ENCODE assay signal across 8 cellular contexts in genomic region chr3:179653777-179654117, GRCh38. TPM values are rescaled to one million over a fixed set of nuclear protein-coding genes. Genes with fewer than 3 reads are reported as not detected.
DNase-seq lines count a peak whose midpoint lies in the region; ATAC-seq and TF ChIP-seq lines count a peak whose summit lies in the region.

No MANE protein-coding gene starts in this region.

- no peak for TF ChIP-seq POLR2A in Peyer's patch (IDR thresholded peaks at IDR 0.05)

- TF ChIP-seq CTCF in Peyer's patch (IDR thresholded peaks at IDR 0.05) (peak in 1 of 6 experiments; percentile 3), coronary artery (IDR thresholded peaks at IDR 0.05) (no peak)

- no peaks in the 10 kb centered on the region for H3K36me3 ChIP-seq in Peyer's patch

- peak overlapping the region; percentile 94 to 98 (median 96) for H3K4me3 Mint-ChIP-seq in naive B cell

- H3K9me3 Mint-ChIP-seq in naive B cell = no peaks in the 10 kb centered on the region

- no peaks in the 10 kb centered on the region for H3K9me3 ChIP-seq in Peyer's patch

- H3K4me3 ChIP-seq in Peyer's patch = peak overlapping the region; percentile 68 to 90 (median 78)
- peak overlapping the region; percentile 88 for H3K4me3 ChIP-seq in coronary artery

- ATAC-seq in GM21717 (IDR thresholded peaks at IDR 0.05; ENCODE audit: unreplicated experiment) (peak; percentile 0), naive B cell (ENCODE audit: low read depth in 2 of 2) (no peak), HG03175 (IDR thresholded peaks at IDR 0.05; ENCODE audit: unreplicated experiment) (no peak), HG03460 (IDR thresholded peaks at IDR 0.05; ENCODE audit: unreplicated experiment) (no peak)

- no peaks in the 10 kb centered on the region for H3K27me3 Mint-ChIP-seq in naive B cell

- peaks cover 26 to 39% (median 38%) of the 10 kb centered on the region in 3 donors for H3K4me1 Mint-ChIP-seq in naive B cell

- peaks cover 0 to 10% (median 0%) of the 10 kb centered on the region in 4 donors for H3K4me1 ChIP-seq in Peyer's patch

- H3K27ac Mint-ChIP-seq in naive B cell = peak overlapping the region; percentile 87 to 93 (median 92)

- H3K27me3 ChIP-seq in Peyer's patch = no peaks in the 10 kb centered on the region

- H3K36me3 Mint-ChIP-seq in naive B cell = peaks cover 0 to 3% of the 10 kb centered on the region in 2 donors

- H3K27ac ChIP-seq in Peyer's patch = peak overlapping the region; percentile 74 to 91 (median 85)
- peak overlapping the region; percentile 91 to 96 for H3K27ac ChIP-seq in coronary artery

- DNase-seq in Peyer's patch (peak; percentile 27 to 50 (median 48)), coronary artery (ENCODE audit: low spot score) (no peak), naive B cell (no peak), HuH-7 (ENCODE audit: low spot score) (no peak), NCI-H446 treated with DMSO at 0.1 percent for 48 hours (lab: John Stamatoyannopoulos, UW) (no peak)

RNA-seq across cellular contexts. Expression of gene USP13, which starts 0.9 kb away (rescaled TPM):
- total RNA-seq in Peyer's patch = 10 to 100 TPM in 1 of 4 donors, 1 to 10 TPM in 3; 1.6 to 12.4 (median 5.7) TPM
- polyA plus RNA-seq in naive B cell (ENCODE audit: low read depth in 6 of 6) = 10 to 100 TPM in 2 of 6 donors, 1 to 10 TPM in 4; 4.9 to 18.5 (median 8.3) TPM

RNA-seq across cellular contexts. Expression of gene NDUFB5, which starts 49.2 kb away (rescaled TPM):
- total RNA-seq in Peyer's patch = 100 to 1,000 TPM in 1 of 4 donors, 10 to 100 TPM in 3; 75.5 to 155 (median 88.7) TPM
- 100 to 1,000 TPM in 1 of 6 donors, 10 to 100 TPM in 5; 52.3 to 102 (median 77.4) TPM for polyA plus RNA-seq in naive B cell (ENCODE audit: low read depth in 6 of 6)

RNA-seq across cellular contexts. Expression of gene MRPL47, which starts 49.3 kb away (rescaled TPM):
- 10 to 100 TPM; 11.0 to 20.6 (median 14.6) TPM for total RNA-seq in Peyer's patch
- polyA plus RNA-seq in naive B cell (ENCODE audit: low read depth in 6 of 6) = 10 to 100 TPM; 33.0 to 51.2 (median 45.7) TPM

Comparison
In these comparisons a context has a peak if more than half of its experiments do, and no peak if none do; other contexts are left out.
1. DNase-seq: peak in Peyer's patch (3 of 3); none in coronary artery (single experiment), naive B cell (single experiment), HuH-7 (single experiment) and NCI-H446 treated with DMSO at 0.1 percent for 48 hours (single experiment).